ENCODE assay signal across 8 cellular contexts in the genomic region with DNA sequence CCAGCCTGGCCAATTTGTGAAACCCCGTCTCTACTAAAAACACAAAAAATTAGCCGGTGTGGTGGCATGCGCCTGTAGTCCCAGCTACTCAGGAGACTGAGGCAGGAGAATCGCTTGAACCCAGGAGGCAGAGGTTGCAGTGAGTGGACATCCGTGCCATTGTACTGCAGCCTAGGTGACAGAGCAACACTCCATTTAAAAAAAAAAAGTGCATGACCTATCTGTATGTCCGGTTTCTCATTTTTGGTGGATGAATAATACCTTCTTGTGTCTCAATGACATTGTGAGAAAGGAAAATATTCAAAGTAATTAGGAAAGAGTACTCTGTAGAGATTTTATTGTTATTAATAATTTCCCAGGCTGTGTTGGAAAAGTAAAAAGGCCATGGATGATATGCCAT. TPM values are rescaled to one million over a fixed set of nuclear protein-coding genes. Genes with fewer than 3 reads are reported as not detected.
DNase-seq lines count a peak whose midpoint lies in the region; ATAC-seq and TF ChIP-seq lines count a peak whose summit lies in the region.
"Not testable (repeated sequence)": the region's sequence is repeated elsewhere in the genome, so short reads cannot be mapped to it uniquely, and the experiment has no call there.

No MANE protein-coding gene starts in this region.

- peak; percentile 35; the same call in 1 of the 3 replicates for ATAC-seq in RWPE2 (ENCODE audit: low read depth)

- not testable (repeated sequence) for H3K36me3 ChIP-seq in RWPE2 (ENCODE audit: low read depth); smooth muscle cell (ENCODE audit: low read depth)

- H3K27ac Mint-ChIP-seq in Calu3 (ENCODE audit: unreplicated experiment): peak overlapping the region; percentile 79

- WGBS in smooth muscle cell (ENCODE audit: low lambda C conversion rate): 83% methylated on average over 6 of the region's 6 CpGs

- not testable (repeated sequence) for H2AFZ ChIP-seq in smooth muscle cell (ENCODE audit: low read depth)

- CTCF ChIA-PET in Calu3 (lab: Charles Lee): not testable (repeated sequence)

- not testable (repeated sequence) for H3K9me3 ChIP-seq in RWPE2 (ENCODE audit: severe bottlenecking); smooth muscle cell (replicated peaks; ENCODE audit: low read depth)

- H3K4me2 ChIP-seq in smooth muscle cell: not testable (repeated sequence)

- not testable (repeated sequence) for DNase-seq in Calu3; RWPE2 (ENCODE audit: low spot score); epithelial cell of prostate (ENCODE audit: low read depth, low spot score); smooth muscle cell (lab: John Stamatoyannopoulos, UW; ENCODE audit: unreplicated experiment)
- DNase-seq in HCEC 1CT (peak; percentile 22), M059J (ENCODE audit: low read depth) (peak; percentile 66), cardiac fibroblast (ENCODE audit: low read depth in 2 of 2) (peak; percentile 13 to 77), iris pigment epithelial cell (ENCODE audit: low read depth) (peak; percentile 22)

- H3K27ac ChIP-seq in RWPE2 (ENCODE audit: poor library complexity, severe bottlenecking): peak overlapping the region; percentile 77
- H3K27ac ChIP-seq in epithelial cell of prostate: peak overlapping the region; percentile 91
- H3K27ac ChIP-seq in smooth muscle cell (ENCODE audit: low read depth): peak overlapping the region; percentile 68

- not testable (repeated sequence) for H3K9me3 Mint-ChIP-seq in Calu3 (ENCODE audit: low read depth, unreplicated experiment)

- H3K4me1 Mint-ChIP-seq in Calu3 (ENCODE audit: low read depth, unreplicated experiment): peaks cover 26% of the 10 kb centered on the region

- H3K79me2 ChIP-seq in smooth muscle cell (ENCODE audit: low read depth): not testable (repeated sequence)

- H4K20me1 ChIP-seq in smooth muscle cell (ENCODE audit: low read depth): not testable (repeated sequence)

- not testable (repeated sequence) for H3K27me3 ChIP-seq in RWPE2 (ENCODE audit: insufficient read depth, poor library complexity, severe bottlenecking); smooth muscle cell (ENCODE audit: low read depth)

- H3K9ac ChIP-seq in smooth muscle cell (ENCODE audit: low read depth): not testable (repeated sequence)

- H3K36me3 Mint-ChIP-seq in Calu3 (ENCODE audit: insufficient read depth, unreplicated experiment): not testable (repeated sequence)

- H3F3A ChIP-seq in smooth muscle cell (ENCODE audit: low read depth): not testable (repeated sequence)

- not testable (repeated sequence) for H3K4me3 Mint-ChIP-seq in Calu3 (ENCODE audit: low read depth, unreplicated experiment)

- peaks cover 15% of the 10 kb centered on the region for H3K4me1 ChIP-seq in RWPE2 (ENCODE audit: insufficient read depth, poor library complexity, severe bottlenecking)
- H3K4me1 ChIP-seq in smooth muscle cell (ENCODE audit: low read depth): not testable (repeated sequence)

- H3K27me3 Mint-ChIP-seq in Calu3 (ENCODE audit: unreplicated experiment): not testable (repeated sequence)

- not testable (repeated sequence) for H3K4me3 ChIP-seq in RWPE2 (ENCODE audit: severe bottlenecking); cardiac fibroblast (replicated peaks in 1 of 2; ENCODE audit: low read depth in 2 of 2, low read length in 2 of 2); smooth muscle cell

- intact Hi-C loops in Calu3 (cut with micrococcal nuclease; ENCODE audit: unreplicated experiment): not testable (repeated sequence)

- not testable (repeated sequence) for BruUV-seq in Calu3 (replicated peaks; lab: Mats Ljungman, UMichigan)

- TF ChIP-seq CTCF in Calu3 (IDR thresholded peaks at IDR 0.05; ENCODE audit: unreplicated experiment); RWPE2 (IDR thresholded peaks at IDR 0.05; ENCODE audit: poor library complexity, severe bottlenecking); cardiac fibroblast (IDR thresholded peaks at IDR 0.05; ENCODE audit: low read depth, low read length); smooth muscle cell (IDR thresholded peaks at IDR 0.05; ENCODE audit: borderline replicate concordance, insufficient read depth, poor library complexity, severe bottlenecking): not testable (repeated sequence)

RNA-seq across cellular contexts. Expression of a gene that starts 17.6 kb away (rescaled TPM):
- total RNA-seq in Calu3 (2022) (331 and 342 TPM in 2 replicates), smooth muscle cell (67.3 and 70.5 TPM in 2 replicates)
- 46.6 and 59.9 TPM in 2 replicates for total RNA-seq in M059J (2014; rRNA removed; shearing (Covaris generic))
- 50.2 and 71.6 TPM in 2 replicates for polyA plus RNA-seq in smooth muscle cell
